12 cellular contexts compared by ENCODE assay signal in the genomic region with DNA sequence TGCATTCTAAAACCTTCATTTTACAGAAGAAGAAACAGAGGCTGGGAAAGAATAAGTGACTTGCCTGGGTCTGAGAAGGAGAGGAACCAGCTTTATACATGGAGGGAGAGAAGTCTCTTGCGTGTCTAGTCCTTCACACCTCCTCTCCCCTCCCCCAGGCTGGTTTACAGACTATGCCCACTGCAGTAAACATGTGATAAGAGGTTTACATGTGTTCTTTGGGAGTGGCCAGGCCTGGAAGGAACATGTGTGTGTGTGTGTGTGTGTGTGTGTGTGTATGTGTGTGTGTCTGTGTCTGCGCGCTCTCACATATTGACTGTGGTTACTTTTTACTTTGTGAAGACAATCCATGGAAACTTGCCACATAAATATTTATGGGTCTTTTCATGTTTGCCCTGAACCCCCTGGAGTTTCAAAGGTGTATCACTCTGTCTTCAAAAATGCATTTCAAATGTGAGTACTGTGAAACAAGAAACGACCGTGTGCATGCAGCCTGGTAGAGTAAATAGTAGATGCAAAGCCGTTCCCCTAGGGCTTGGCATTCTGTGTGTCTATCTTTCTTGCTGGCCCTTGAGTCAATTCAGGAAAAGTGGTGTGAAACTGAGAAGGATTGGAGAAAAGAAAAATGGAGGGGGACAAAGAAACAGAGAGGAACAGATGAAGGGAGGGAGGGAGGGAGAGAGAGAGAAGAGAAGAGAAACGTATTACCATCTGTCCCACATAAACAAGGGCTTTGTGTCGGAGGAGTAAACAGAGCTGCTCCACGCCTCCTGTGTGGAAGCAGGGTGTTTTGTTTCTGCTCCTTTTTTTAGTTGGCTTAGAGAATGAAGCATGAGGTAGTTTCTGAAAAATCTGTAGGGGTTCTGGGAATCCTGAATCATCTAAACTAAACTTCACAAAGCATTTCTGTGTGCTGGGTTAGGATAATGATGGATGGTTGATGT. TPM values are rescaled to one million over a fixed set of nuclear protein-coding genes. Genes with fewer than 3 reads are reported as not detected.
DNase-seq lines count a peak whose midpoint lies in the region; ATAC-seq and TF ChIP-seq lines count a peak whose summit lies in the region.
"Had no signal": no experiment of that assay in that cellular context is flagged by ENCODE, and none has a peak within 500 bp of the region (broad histone marks: within the 10 kb centered on the region; RNA-seq: fewer than 3 reads in every experiment).

No MANE protein-coding gene starts in this region.

- H2AFZ ChIP-seq in PC-3 (ENCODE audit: low read length): no peak overlapping the region

- H3K4me1 ChIP-seq in PC-3 (ENCODE audit: insufficient read depth, low read length) (peaks cover 48% of the 10 kb centered on the region), tibial artery (no peaks in the 10 kb centered on the region)

- POLR2A ChIA-PET in PC-3 (lab: Charles Lee; ENCODE audit: unreplicated experiment): no interaction called here

- no peaks in the 10 kb centered on the region for H3F3A ChIP-seq in PC-3 (ENCODE audit: low read length, unreplicated experiment)

- H4K20me1 ChIP-seq in PC-3 (ENCODE audit: low read length): no peaks in the 10 kb centered on the region

- H3K27ac ChIP-seq in 22Rv1 (peak overlapping the region; percentile 99), PC-3 (ENCODE audit: low read length) (no peak overlapping the region), tibial artery (no peak overlapping the region)

- H3K4me3 ChIP-seq in HFF-Myc (replicated peaks; ENCODE audit: low read depth, low read length): no peak overlapping the region
- H3K4me3 ChIP-seq in PC-3 (ENCODE audit: low read length): no peak overlapping the region
- no peak overlapping the region for H3K4me3 ChIP-seq in tibial artery
- H3K4me3 ChIP-seq: K562 had no signal

- BruUV-seq in PC-3 (replicated peaks; lab: Mats Ljungman, UMichigan): no TSS peak

- no peaks in the 10 kb centered on the region for H3K79me2 ChIP-seq in PC-3 (ENCODE audit: low read length)

- DNase-seq in HFF-Myc (ENCODE audit: extremely low read depth, low read depth) (peak; percentile 67), PC-3 (no peak), iris pigment epithelial cell (ENCODE audit: low read depth) (peak; percentile 70), tibial artery (no peak)
- no peak for DNase-seq in stimulated activated CD4-positive, alpha-beta T cell treated with anti-CD3 and anti-CD28 coated beads, Interleukin-4, amount 100 ng/mL, for 4 hours
- DNase-seq in stimulated activated CD4-positive, alpha-beta T cell treated with anti-CD3 and anti-CD28 coated beads, Interleukin-15, amount 100 ng/mL, for 24 hours: no peak
- DNase-seq: CD4-positive, CD25-positive, alpha-beta regulatory T cell; SHP77; stimulated activated CD4-positive, alpha-beta T cell treated with anti-CD3 and anti-CD28 coated beads, Interleukin-4, amount 100 ng/mL, for 1 hour had no signal

- no peaks in the 10 kb centered on the region for H3K9me2 ChIP-seq in PC-3 (replicated peaks; ENCODE audit: low read length)

- H3K27me3 ChIP-seq in PC-3 (ENCODE audit: low read length) (no peaks in the 10 kb centered on the region), tibial artery (peaks cover 0 to 4% of the 10 kb centered on the region in 2 donors)

- H3K9me3 ChIP-seq in PC-3 (ENCODE audit: low read length): no peaks in the 10 kb centered on the region
- no peaks in the 10 kb centered on the region for H3K9me3 ChIP-seq in tibial artery

- intact Hi-C loops in PC-3 (cut with micrococcal nuclease): no loop called here
- intact Hi-C loops in tibial artery (cut with DNase I; ENCODE audit: low total_unique reads): no loop called here

- ATAC-seq in PC-3 (no peak), GM21390 (IDR thresholded peaks at IDR 0.05; ENCODE audit: unreplicated experiment) (no peak)
- ATAC-seq: K562 had no signal

- H3K9ac ChIP-seq in PC-3 (ENCODE audit: low read length): no peak overlapping the region

- H3K36me3 ChIP-seq in PC-3 (ENCODE audit: low read depth, low read length) (no peaks in the 10 kb centered on the region), tibial artery (no peaks in the 10 kb centered on the region)

- CTCF ChIA-PET in PC-3 (lab: Charles Lee): interaction anchor here (0.9 kb wide), 1 partner anchor 341 kb away, joined by 4 read pairs; no protein-coding TSS in a partner anchor

- TF ChIP-seq CTCF in 22Rv1 (IDR thresholded peaks at IDR 0.05) (no peak), HFF-Myc (IDR thresholded peaks at IDR 0.05; ENCODE audit: low read depth, low read length, missing control alignments) (no peak), PC-3 (conservative IDR thresholded peaks at IDR 0.05; ENCODE audit: low read depth, low read length) (no peak), tibial artery (IDR thresholded peaks at IDR 0.05) (no peak)

- peak overlapping the region; percentile 60; the same call in 1 of the 2 replicates for H3K4me2 ChIP-seq in PC-3 (ENCODE audit: low read length)

RNA-seq across cellular contexts. Expression of gene CLDN11, which starts 51.7 kb away (rescaled TPM):
- total RNA-seq in PC-3 (2014; rRNA removed): 32.0 and 38.0 TPM in 2 replicates
- total RNA-seq: CD4-positive, CD25-positive, alpha-beta regulatory T cell had no signal

Comparison
In these comparisons a context has a peak if more than half of its experiments do, and no peak if none do; other contexts are left out.
1. DNase-seq: peak in HFF-Myc (single experiment) and iris pigment epithelial cell (single experiment); none in PC-3 (single experiment), tibial artery (0 of 2), stimulated activated CD4-positive, alpha-beta T cell treated with anti-CD3 and anti-CD28 coated beads, Interleukin-4, amount 100 ng/mL, for 4 hours (0 of 2) and stimulated activated CD4-positive, alpha-beta T cell treated with anti-CD3 and anti-CD28 coated beads, Interleukin-15, amount 100 ng/mL, for 24 hours (single experiment).